Comparison of ENCODE assay signal across 9 cellular contexts in genomic region chr13:27791146-27791900, GRCh38. TPM values are rescaled to one million over a fixed set of nuclear protein-coding genes. Genes with fewer than 3 reads are reported as not detected.
A peak's percentile ranks its signal among the peaks of the same experiment; 100 is the strongest.
DNase-seq lines count a peak whose midpoint lies in the region; ATAC-seq and TF ChIP-seq lines count a peak whose summit lies in the region.
"Had no signal": no experiment of that assay in that cellular context is flagged by ENCODE, and none has a peak within 500 bp of the region (broad histone marks: within the 10 kb centered on the region; RNA-seq: fewer than 3 reads in every experiment).

No MANE protein-coding gene starts in this region.

- POLR2A ChIA-PET in AG04449 (lab: Yijun Ruan, JAX) = interaction anchor here (0.6 kb wide), 1 partner anchor 521 kb away, joined by 3 read pairs; the partner anchor contains the start of gene RASL11A
- POLR2A ChIA-PET in activated naive CD8-positive, alpha-beta T cell treated with anti-CD3 and anti-CD28 coated beads, Interleukin-2, amount 10 ng/mL, durations not matched to agents 7 days and 5 days (lab: Charles Lee) = no interaction called here

- H3K27me3 Mint-ChIP-seq in activated naive CD8-positive, alpha-beta T cell treated with anti-CD3 and anti-CD28 coated beads, Interleukin-2, amount 10 ng/mL, durations not matched to agents 7 days and 5 days = peaks cover 83% of the 10 kb centered on the region
- H3K27me3 Mint-ChIP-seq in naive B cell = peaks cover 72 to 92% (median 92%) of the 10 kb centered on the region in 3 donors

- H3K4me3 Mint-ChIP-seq in activated naive CD8-positive, alpha-beta T cell treated with anti-CD3 and anti-CD28 coated beads, Interleukin-2, amount 10 ng/mL, durations not matched to agents 7 days and 5 days = peak overlapping the region; percentile 82
- H3K4me3 Mint-ChIP-seq in naive B cell = peak overlapping the region; percentile 81 to 92 (median 86)

- no peaks in the 10 kb centered on the region for H3K9me3 Mint-ChIP-seq in activated naive CD8-positive, alpha-beta T cell treated with anti-CD3 and anti-CD28 coated beads, Interleukin-2, amount 10 ng/mL, durations not matched to agents 7 days and 5 days
- peaks cover 4 to 15% (median 9%) of the 10 kb centered on the region in 7 donors for H3K9me3 Mint-ChIP-seq in naive B cell

- no peak overlapping the region for H3K27ac Mint-ChIP-seq in activated naive CD8-positive, alpha-beta T cell treated with anti-CD3 and anti-CD28 coated beads, Interleukin-2, amount 10 ng/mL, durations not matched to agents 7 days and 5 days
- peak overlapping the region in 3 of 6 donors; percentile 37 to 94 (median 44) for H3K27ac Mint-ChIP-seq in naive B cell

- H3K4me1 Mint-ChIP-seq in activated naive CD8-positive, alpha-beta T cell treated with anti-CD3 and anti-CD28 coated beads, Interleukin-2, amount 10 ng/mL, durations not matched to agents 7 days and 5 days = peaks cover 29% of the 10 kb centered on the region
- peaks cover 39 to 49% (median 41%) of the 10 kb centered on the region in 3 donors for H3K4me1 Mint-ChIP-seq in naive B cell

- H3K36me3 Mint-ChIP-seq in activated naive CD8-positive, alpha-beta T cell treated with anti-CD3 and anti-CD28 coated beads, Interleukin-2, amount 10 ng/mL, durations not matched to agents 7 days and 5 days = peaks cover 8% of the 10 kb centered on the region
- H3K36me3 Mint-ChIP-seq in naive B cell = peaks cover 0 to 49% of the 10 kb centered on the region in 2 donors

- no peak for DNase-seq in AG04449 (ENCODE audit: low read depth, low spot score)
- DNase-seq in GM12865 (ENCODE audit: low read depth) = no peak
- DNase-seq in activated naive CD8-positive, alpha-beta T cell treated with anti-CD3 and anti-CD28 coated beads, Interleukin-2, amount 10 ng/mL, durations not matched to agents 7 days and 5 days = no peak
- DNase-seq in naive B cell = no peak
- DNase-seq in NCI-H146 treated with DMSO at 0.1 percent for 48 hours (lab: John Stamatoyannopoulos, UW; ENCODE audit: unreplicated experiment) = no peak
- DNase-seq in GM10266 (ENCODE audit: extremely low spot score) = no peak
- DNase-seq in pons (ENCODE audit: low spot score) = no peak
- DNase-seq: aorta had no signal

- H3K4me3 ChIP-seq in AG04449 (ENCODE audit: low read depth, low read length) = peak overlapping the region; percentile 29
- peak overlapping the region; percentile 19; the same call in 1 of the 2 replicates for H3K4me3 ChIP-seq in GM12865 (ENCODE audit: low read depth, low read length)

- no peak for TF ChIP-seq CTCF in AG04449 (IDR thresholded peaks at IDR 0.05; ENCODE audit: insufficient read depth, low read length, missing control alignments)
- no peak for TF ChIP-seq CTCF in GM12865 (IDR thresholded peaks at IDR 0.05; ENCODE audit: insufficient read depth, low read depth, low read length, missing control alignments)
- TF ChIP-seq CTCF in GM10266 (IDR thresholded peaks at IDR 0.05; ENCODE audit: control insufficient read depth, insufficient read depth, low read depth, missing control alignments) = no peak

- ATAC-seq in activated naive CD8-positive, alpha-beta T cell treated with anti-CD3 and anti-CD28 coated beads, Interleukin-2, amount 10 ng/mL, durations not matched to agents 7 days and 5 days (ENCODE audit: low read depth) = no peak
- no peak for ATAC-seq in naive B cell (ENCODE audit: low read depth in 2 of 2)
- no peak for ATAC-seq in GM21423 (IDR thresholded peaks at IDR 0.05; ENCODE audit: unreplicated experiment)

- CTCF ChIA-PET in AG04449 (lab: Yijun Ruan, JAX) = no interaction called here

RNA-seq across cellular contexts. Expression of gene GSX1, which starts 1.0 kb away (rescaled TPM):
- not detected for total RNA-seq in activated naive CD8-positive, alpha-beta T cell treated with anti-CD3 and anti-CD28 coated beads, Interleukin-2, amount 10 ng/mL, durations not matched to agents 7 days and 5 days
- polyA plus RNA-seq in naive B cell (ENCODE audit: low read depth in 6 of 6) = not detected
- total RNA-seq: aorta had no signal
- polyA plus RNA-seq: aorta had no signal
